In the genomic region with DNA sequence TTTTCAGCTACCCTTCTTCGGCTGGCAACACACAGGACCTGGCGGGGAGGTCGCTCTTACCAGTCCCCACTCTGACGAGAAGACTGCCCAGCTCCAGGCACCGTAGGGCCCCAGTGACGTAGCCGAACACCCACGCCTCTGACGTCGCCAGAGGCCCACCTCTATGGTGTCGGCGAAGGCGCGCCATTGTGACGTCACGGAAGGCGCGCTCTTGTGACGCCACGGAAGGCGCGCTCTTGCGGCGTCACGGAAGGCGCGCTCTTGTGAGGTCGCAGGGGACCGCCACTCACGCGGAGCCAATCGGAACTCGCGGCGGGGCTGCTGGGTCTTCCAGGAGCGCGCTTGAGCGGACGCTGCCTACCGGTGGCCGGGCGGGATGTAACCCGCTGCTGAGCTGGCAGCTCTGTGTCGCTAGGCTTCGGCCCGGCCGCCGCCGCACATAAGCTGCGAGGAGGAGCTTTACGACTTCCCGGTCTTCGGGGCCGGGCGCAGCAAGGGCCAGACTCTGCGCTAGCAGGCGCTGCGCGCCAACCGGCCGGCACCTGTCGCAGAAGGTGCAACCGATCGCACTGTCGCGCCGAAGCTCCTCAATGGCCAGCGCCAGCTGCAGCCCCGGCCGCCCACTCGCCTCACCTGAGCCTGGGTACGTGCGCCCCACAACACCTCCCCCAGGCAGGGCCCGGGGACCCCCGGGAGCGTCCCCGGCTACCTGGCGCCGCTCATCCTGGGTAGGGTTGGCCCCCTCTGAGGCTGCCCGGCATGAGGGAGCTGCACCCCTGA, we compare ENCODE assay signal across 1 cellular context.
TF ChIP-seq lines count a peak whose summit lies in the region.
"Not testable (repeated sequence)": the region's sequence is repeated elsewhere in the genome, so short reads cannot be mapped to it uniquely, and the experiment has no call there.

No MANE protein-coding gene starts in this region.

TF ChIP-seq in K562, 482 proteins besides CTCF, POLR2A, EP300 and RAD21 (continued from another document and continues in another):
- TF ChIP-seq, protein P1, sequence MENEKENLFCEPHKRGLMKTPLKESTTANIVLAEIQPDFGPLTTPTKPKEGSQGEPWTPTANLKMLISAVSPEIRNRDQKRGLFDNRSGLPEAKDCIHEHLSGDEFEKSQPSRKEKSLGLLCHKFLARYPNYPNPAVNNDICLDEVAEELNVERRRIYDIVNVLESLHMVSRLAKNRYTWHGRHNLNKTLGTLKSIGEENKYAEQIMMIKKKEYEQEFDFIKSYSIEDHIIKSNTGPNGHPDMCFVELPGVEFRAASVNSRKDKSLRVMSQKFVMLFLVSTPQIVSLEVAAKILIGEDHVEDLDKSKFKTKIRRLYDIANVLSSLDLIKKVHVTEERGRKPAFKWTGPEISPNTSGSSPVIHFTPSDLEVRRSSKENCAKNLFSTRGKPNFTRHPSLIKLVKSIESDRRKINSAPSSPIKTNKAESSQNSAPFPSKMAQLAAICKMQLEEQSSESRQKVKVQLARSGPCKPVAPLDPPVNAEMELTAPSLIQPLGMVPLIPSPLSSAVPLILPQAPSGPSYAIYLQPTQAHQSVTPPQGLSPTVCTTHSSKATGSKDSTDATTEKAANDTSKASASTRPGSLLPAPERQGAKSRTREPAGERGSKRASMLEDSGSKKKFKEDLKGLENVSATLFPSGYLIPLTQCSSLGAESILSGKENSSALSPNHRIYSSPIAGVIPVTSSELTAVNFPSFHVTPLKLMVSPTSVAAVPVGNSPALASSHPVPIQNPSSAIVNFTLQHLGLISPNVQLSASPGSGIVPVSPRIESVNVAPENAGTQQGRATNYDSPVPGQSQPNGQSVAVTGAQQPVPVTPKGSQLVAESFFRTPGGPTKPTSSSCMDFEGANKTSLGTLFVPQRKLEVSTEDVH (IDR thresholded peaks at IDR 0.05; ENCODE audit: low read depth, partially characterized antibody), result peak; percentile 98
- TF ChIP-seq POU5F1 (IDR thresholded peaks at IDR 0.05; ENCODE audit: borderline replicate concordance, low read depth, low read length, partially characterized antibody) (peak; percentile 54), TAF1 (IDR thresholded peaks at IDR 0.05; ENCODE audit: control insufficient read depth, extremely low read depth, insufficient read depth, low read length, severe bottlenecking) (peak; percentile 79), TAF9B (IDR thresholded peaks at IDR 0.05; ENCODE audit: partially characterized antibody) (peak; percentile 85), CHD2 (IDR thresholded peaks at IDR 0.05; ENCODE audit: low read depth, low read length) (peak; percentile 58), GATAD2B (IDR thresholded peaks at IDR 0.05; ENCODE audit: borderline replicate concordance) (peak; percentile 87), CC2D1A (IDR thresholded peaks at IDR 0.05) (peak; percentile 58; the same call in 1 of the 2 replicates), NFYB (IDR thresholded peaks at IDR 0.05; ENCODE audit: extremely low read depth, insufficient read length) (peak; percentile 61), ZNF212 (CRISPR knock-in tag; IDR thresholded peaks at IDR 0.05) (peak; percentile 77; the same call in 1 of the 2 replicates), ZNF175 (CRISPR knock-in tag; IDR thresholded peaks at IDR 0.05; ENCODE audit: low read depth) (0 out of 2 replicates have a peak, but pooled peaks have one; percentile 35), NFIC (IDR thresholded peaks at IDR 0.05) (peak; percentile 52), SIN3B (IDR thresholded peaks at IDR 0.05; ENCODE audit: low read depth) (peak; percentile 98), RBM25 (IDR thresholded peaks at IDR 0.05; ENCODE audit: low read depth, low read length, severe bottlenecking) (peak; percentile 64), TBP (optimal IDR thresholded peaks at IDR 0.05; ENCODE audit: low read depth, low read length) (peak; percentile 36), HLTF (IDR thresholded peaks at IDR 0.05) (peak; percentile 49; the same call in 1 of the 2 replicates), NRF1 (conservative IDR thresholded peaks at IDR 0.05 in 1 of 2, IDR thresholded peaks at IDR 0.05 in 1 of 2) (peak; percentile 72 to 76), TEAD1 (CRISPR knock-in tag; IDR thresholded peaks at IDR 0.05) (peak in 1 of 2 experiments; percentile 73; a peak in 1 of 4 replicates), COPS2 (conservative IDR thresholded peaks at IDR 0.05) (0 out of 2 replicates have a peak, but pooled peaks have one; percentile 62), NR1H2 (CRISPR knock-in tag; IDR thresholded peaks at IDR 0.05) (peak; percentile 57; the same call in 1 of the 2 replicates), RNF2 (IDR thresholded peaks at IDR 0.05) (peak; percentile 55; the same call in 1 of the 2 replicates), JUND (IDR thresholded peaks at IDR 0.05; ENCODE audit: borderline replicate concordance, low read depth, low read length) (peak; percentile 82), JUND (tag; IDR thresholded peaks at IDR 0.05; ENCODE audit: borderline replicate concordance, low read depth, low read length) (peak; percentile 52; the same call in 1 of the 3 replicates), ZC3H11A (IDR thresholded peaks at IDR 0.05; ENCODE audit: low read depth, low read length) (0 out of 2 replicates have a peak, but pooled peaks have one; percentile 38), ZNF766 (CRISPR knock-in tag; conservative IDR thresholded peaks at IDR 0.05) (peak; percentile 16; the same call in 1 of the 2 replicates), MTA3 (IDR thresholded peaks at IDR 0.05; ENCODE audit: borderline replicate concordance) (peak; percentile 96), TCF3 (CRISPR knock-in tag; IDR thresholded peaks at IDR 0.05) (peak; percentile 48; the same call in 1 of the 2 replicates), NBN (IDR thresholded peaks at IDR 0.05; ENCODE audit: low read depth) (peak; percentile 100), NR4A1 (tag; IDR thresholded peaks at IDR 0.05) (peak; percentile 50; the same call in 1 of the 2 replicates), PHF20 (IDR thresholded peaks at IDR 0.05; ENCODE audit: partially characterized antibody) (peak; percentile 98), ATF7 (IDR thresholded peaks at IDR 0.05) (peak; percentile 98), POLR2H (tag; IDR thresholded peaks at IDR 0.05; ENCODE audit: low read depth) (peak; percentile 64; the same call in 1 of the 2 replicates), ZFX (CRISPR knock-in tag; IDR thresholded peaks at IDR 0.05) (peak; percentile 95), ESRRA (IDR thresholded peaks at IDR 0.05; ENCODE audit: borderline replicate concordance, low read depth) (peak; percentile 53; the same call in 1 of the 2 replicates), RB1 (IDR thresholded peaks at IDR 0.05; ENCODE audit: low read depth) (peak; percentile 95), L3MBTL2 (IDR thresholded peaks at IDR 0.05) (peak; percentile 28; the same call in 1 of the 2 replicates), HCFC1 (IDR thresholded peaks at IDR 0.05; ENCODE audit: low read depth, low read length) (peak; percentile 95), TBL1XR1 (IDR thresholded peaks at IDR 0.05; ENCODE audit: low read length in 2 of 2) (peak; percentile 30 to 100; a peak in 3 of 4 replicates), ZNF263 (CRISPR knock-in tag; IDR thresholded peaks at IDR 0.05; ENCODE audit: borderline replicate concordance) (peak; percentile 37; the same call in 1 of the 2 replicates), GABPA (tag; conservative IDR thresholded peaks at IDR 0.05; ENCODE audit: low read depth) (peak; percentile 47; the same call in 1 of the 2 replicates), POLR2G (IDR thresholded peaks at IDR 0.05; ENCODE audit: low read depth, low read length) (peak; percentile 87)
- TF ChIP-seq, protein P2, sequence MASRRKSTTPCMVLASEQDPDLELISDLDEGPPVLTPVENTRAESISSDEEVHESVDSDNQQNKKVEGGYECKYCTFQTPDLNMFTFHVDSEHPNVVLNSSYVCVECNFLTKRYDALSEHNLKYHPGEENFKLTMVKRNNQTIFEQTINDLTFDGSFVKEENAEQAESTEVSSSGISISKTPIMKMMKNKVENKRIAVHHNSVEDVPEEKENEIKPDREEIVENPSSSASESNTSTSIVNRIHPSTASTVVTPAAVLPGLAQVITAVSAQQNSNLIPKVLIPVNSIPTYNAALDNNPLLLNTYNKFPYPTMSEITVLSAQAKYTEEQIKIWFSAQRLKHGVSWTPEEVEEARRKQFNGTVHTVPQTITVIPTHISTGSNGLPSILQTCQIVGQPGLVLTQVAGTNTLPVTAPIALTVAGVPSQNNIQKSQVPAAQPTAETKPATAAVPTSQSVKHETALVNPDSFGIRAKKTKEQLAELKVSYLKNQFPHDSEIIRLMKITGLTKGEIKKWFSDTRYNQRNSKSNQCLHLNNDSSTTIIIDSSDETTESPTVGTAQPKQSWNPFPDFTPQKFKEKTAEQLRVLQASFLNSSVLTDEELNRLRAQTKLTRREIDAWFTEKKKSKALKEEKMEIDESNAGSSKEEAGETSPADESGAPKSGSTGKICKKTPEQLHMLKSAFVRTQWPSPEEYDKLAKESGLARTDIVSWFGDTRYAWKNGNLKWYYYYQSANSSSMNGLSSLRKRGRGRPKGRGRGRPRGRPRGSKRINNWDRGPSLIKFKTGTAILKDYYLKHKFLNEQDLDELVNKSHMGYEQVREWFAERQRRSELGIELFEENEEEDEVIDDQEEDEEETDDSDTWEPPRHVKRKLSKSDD (conservative IDR thresholded peaks at IDR 0.05; ENCODE audit: low read length), result peak; percentile 87
- TF ChIP-seq, protein P3, sequence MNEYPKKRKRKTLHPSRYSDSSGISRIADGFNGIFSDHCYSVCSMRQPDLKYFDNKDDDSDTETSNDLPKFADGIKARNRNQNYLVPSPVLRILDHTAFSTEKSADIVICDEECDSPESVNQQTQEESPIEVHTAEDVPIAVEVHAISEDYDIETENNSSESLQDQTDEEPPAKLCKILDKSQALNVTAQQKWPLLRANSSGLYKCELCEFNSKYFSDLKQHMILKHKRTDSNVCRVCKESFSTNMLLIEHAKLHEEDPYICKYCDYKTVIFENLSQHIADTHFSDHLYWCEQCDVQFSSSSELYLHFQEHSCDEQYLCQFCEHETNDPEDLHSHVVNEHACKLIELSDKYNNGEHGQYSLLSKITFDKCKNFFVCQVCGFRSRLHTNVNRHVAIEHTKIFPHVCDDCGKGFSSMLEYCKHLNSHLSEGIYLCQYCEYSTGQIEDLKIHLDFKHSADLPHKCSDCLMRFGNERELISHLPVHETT (CRISPR knock-in tag; conservative IDR thresholded peaks at IDR 0.05 in 1 of 2, IDR thresholded peaks at IDR 0.05 in 1 of 2), result peak in 1 of 2 experiments; percentile 94; a peak in 2 of 4 replicates
- TF ChIP-seq, protein P4, sequence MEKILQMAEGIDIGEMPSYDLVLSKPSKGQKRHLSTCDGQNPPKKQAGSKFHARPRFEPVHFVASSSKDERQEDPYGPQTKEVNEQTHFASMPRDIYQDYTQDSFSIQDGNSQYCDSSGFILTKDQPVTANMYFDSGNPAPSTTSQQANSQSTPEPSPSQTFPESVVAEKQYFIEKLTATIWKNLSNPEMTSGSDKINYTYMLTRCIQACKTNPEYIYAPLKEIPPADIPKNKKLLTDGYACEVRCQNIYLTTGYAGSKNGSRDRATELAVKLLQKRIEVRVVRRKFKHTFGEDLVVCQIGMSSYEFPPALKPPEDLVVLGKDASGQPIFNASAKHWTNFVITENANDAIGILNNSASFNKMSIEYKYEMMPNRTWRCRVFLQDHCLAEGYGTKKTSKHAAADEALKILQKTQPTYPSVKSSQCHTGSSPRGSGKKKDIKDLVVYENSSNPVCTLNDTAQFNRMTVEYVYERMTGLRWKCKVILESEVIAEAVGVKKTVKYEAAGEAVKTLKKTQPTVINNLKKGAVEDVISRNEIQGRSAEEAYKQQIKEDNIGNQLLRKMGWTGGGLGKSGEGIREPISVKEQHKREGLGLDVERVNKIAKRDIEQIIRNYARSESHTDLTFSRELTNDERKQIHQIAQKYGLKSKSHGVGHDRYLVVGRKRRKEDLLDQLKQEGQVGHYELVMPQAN (IDR thresholded peaks at IDR 0.05; ENCODE audit: borderline replicate concordance), result 0 out of 2 replicates have a peak, but pooled peaks have one; percentile 11
- TF ChIP-seq, protein P5, sequence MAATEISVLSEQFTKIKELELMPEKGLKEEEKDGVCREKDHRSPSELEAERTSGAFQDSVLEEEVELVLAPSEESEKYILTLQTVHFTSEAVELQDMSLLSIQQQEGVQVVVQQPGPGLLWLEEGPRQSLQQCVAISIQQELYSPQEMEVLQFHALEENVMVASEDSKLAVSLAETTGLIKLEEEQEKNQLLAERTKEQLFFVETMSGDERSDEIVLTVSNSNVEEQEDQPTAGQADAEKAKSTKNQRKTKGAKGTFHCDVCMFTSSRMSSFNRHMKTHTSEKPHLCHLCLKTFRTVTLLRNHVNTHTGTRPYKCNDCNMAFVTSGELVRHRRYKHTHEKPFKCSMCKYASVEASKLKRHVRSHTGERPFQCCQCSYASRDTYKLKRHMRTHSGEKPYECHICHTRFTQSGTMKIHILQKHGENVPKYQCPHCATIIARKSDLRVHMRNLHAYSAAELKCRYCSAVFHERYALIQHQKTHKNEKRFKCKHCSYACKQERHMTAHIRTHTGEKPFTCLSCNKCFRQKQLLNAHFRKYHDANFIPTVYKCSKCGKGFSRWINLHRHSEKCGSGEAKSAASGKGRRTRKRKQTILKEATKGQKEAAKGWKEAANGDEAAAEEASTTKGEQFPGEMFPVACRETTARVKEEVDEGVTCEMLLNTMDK (IDR thresholded peaks at IDR 0.05; ENCODE audit: borderline replicate concordance, insufficient read depth, low read depth, low read length, poor library complexity, severe bottlenecking), result peak; percentile 62
- TF ChIP-seq, protein P6, sequence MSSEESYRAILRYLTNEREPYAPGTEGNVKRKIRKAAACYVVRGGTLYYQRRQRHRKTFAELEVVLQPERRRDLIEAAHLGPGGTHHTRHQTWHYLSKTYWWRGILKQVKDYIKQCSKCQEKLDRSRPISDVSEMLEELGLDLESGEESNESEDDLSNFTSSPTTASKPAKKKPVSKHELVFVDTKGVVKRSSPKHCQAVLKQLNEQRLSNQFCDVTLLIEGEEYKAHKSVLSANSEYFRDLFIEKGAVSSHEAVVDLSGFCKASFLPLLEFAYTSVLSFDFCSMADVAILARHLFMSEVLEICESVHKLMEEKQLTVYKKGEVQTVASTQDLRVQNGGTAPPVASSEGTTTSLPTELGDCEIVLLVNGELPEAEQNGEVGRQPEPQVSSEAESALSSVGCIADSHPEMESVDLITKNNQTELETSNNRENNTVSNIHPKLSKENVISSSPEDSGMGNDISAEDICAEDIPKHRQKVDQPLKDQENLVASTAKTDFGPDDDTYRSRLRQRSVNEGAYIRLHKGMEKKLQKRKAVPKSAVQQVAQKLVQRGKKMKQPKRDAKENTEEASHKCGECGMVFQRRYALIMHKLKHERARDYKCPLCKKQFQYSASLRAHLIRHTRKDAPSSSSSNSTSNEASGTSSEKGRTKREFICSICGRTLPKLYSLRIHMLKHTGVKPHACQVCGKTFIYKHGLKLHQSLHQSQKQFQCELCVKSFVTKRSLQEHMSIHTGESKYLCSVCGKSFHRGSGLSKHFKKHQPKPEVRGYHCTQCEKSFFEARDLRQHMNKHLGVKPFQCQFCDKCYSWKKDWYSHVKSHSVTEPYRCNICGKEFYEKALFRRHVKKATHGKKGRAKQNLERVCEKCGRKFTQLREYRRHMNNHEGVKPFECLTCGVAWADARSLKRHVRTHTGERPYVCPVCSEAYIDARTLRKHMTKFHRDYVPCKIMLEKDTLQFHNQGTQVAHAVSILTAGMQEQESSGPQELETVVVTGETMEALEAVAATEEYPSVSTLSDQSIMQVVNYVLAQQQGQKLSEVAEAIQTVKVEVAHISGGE (CRISPR knock-in tag; IDR thresholded peaks at IDR 0.05), result peak in 1 of 3 experiments; percentile 22; a peak in 1 of 6 replicates
- not testable (repeated sequence) for TF ChIP-seq NR4A1 (CRISPR knock-in tag; IDR thresholded peaks at IDR 0.05)
- TF ChIP-seq, protein P7, sequence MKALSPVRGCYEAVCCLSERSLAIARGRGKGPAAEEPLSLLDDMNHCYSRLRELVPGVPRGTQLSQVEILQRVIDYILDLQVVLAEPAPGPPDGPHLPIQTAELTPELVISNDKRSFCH (CRISPR knock-in tag; IDR thresholded peaks at IDR 0.05), result not testable (repeated sequence)
- TF ChIP-seq, protein P7 (tag; IDR thresholded peaks at IDR 0.05), result peak; percentile 56
